1 cellular context compared by ENCODE assay signal in the genomic region with DNA sequence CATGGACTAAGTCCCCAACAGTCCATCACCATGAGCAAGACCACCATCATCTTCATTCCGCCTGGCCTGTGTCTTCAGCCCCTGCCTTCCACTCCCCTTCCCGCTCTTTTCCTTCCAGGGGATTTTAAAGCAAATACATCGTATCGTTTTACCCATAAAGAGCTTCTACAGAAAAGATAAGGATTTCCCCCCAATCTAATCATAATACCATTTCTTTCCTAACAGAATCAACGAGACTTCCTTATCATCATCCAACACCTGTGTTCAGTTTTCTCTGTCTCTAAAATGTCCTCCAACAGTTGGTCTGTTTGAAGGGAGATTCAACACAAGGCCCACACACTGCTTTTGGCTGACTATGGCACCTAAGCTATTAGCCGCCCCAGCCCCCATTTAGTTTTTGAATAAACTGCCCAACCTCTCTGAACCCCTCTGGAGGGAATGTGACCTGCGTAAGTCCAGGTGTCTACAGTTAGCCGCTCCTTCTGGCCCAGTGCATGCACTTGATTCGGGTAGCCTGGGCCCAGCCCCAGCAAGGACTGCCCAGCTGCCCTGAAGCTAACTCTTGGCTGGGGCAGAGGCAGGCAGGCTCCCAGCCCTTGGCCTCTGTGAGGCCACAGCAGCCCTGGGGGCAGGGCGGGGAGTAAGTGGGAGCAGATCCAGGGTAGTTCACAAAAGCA.
TF ChIP-seq lines count a peak whose summit lies in the region.

No MANE protein-coding gene starts in this region.

TF ChIP-seq in H1, 55 proteins besides CTCF, POLR2A, EP300 and RAD21:
- TF ChIP-seq TCF12 (IDR thresholded peaks at IDR 0.05; ENCODE audit: low read depth, low read length): no peak
- TF ChIP-seq, protein P1, sequence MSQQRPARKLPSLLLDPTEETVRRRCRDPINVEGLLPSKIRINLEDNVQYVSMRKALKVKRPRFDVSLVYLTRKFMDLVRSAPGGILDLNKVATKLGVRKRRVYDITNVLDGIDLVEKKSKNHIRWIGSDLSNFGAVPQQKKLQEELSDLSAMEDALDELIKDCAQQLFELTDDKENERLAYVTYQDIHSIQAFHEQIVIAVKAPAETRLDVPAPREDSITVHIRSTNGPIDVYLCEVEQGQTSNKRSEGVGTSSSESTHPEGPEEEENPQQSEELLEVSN (IDR thresholded peaks at IDR 0.05): peak; percentile 58; the same call in 1 of the 2 replicates
TF ChIP-seq in H1: peak in this region for 1.
